In the genomic region with DNA sequence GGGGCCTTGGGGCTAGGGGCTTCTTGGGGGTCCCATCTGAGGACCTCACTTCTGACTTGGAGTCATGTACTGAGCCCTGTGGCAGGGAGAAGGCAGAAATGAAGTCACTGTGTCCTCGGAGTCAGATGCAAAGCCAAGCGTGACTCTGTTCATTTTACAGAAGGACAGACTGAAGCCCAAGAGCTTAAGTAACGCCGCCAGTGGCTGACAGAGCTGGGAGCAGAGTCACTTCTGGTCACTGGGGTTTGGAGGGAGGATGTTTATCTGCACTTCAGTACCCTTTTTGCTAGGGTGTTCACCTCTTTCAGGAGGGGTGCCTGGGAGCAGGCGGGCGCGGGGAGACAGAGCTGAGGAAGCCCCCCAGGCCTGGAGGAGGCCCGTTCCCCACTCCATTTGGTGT, we compare ENCODE assay signal across 1 cellular context.
TF ChIP-seq lines count a peak whose summit lies in the region.

No MANE protein-coding gene starts in this region.

TF ChIP-seq in H1, 55 proteins besides CTCF, POLR2A, EP300 and RAD21:
- no peak for TF ChIP-seq RBBP5 (IDR thresholded peaks at IDR 0.05; ENCODE audit: borderline replicate concordance, low read depth, low read length)
- no peak for TF ChIP-seq EZH2 (IDR thresholded peaks at IDR 0.05; ENCODE audit: low read depth, low read length, severe bottlenecking)
- TF ChIP-seq SIN3A (conservative IDR thresholded peaks at IDR 0.05 in 1 of 2, IDR thresholded peaks at IDR 0.05 in 1 of 2; ENCODE audit: low read depth in 1 of 2, low read length in 2 of 2): no peak
- TF ChIP-seq JUN (IDR thresholded peaks at IDR 0.05; ENCODE audit: low read depth, low read length): no peak
- TF ChIP-seq JUND (IDR thresholded peaks at IDR 0.05; ENCODE audit: low read length): no peak
- no peak for TF ChIP-seq SP4 (IDR thresholded peaks at IDR 0.05; ENCODE audit: low read length)
- no peak for TF ChIP-seq KDM1A (IDR thresholded peaks at IDR 0.05; ENCODE audit: borderline replicate concordance, low read length)
- TF ChIP-seq TCF12 (IDR thresholded peaks at IDR 0.05; ENCODE audit: low read depth, low read length): no peak
- no peak for TF ChIP-seq EGR1 (IDR thresholded peaks at IDR 0.05; ENCODE audit: borderline replicate concordance, low read depth, low read length)
- no peak for TF ChIP-seq RNF2 (IDR thresholded peaks at IDR 0.05; ENCODE audit: borderline replicate concordance, low read depth, low read length, missing control alignments, poor library complexity, severe bottlenecking)
- no peak for TF ChIP-seq SRF (IDR thresholded peaks at IDR 0.05; ENCODE audit: low read depth, low read length)
- no peak for TF ChIP-seq SIRT6 (IDR thresholded peaks at IDR 0.05; ENCODE audit: low read length)
